Comparison of ENCODE assay signal across 13 cellular contexts in genomic region chr13:44484562-44485164, GRCh38.
DNase-seq lines count a peak whose midpoint lies in the region; ATAC-seq, FAIRE-seq and TF ChIP-seq lines count a peak whose summit lies in the region.
"Had no signal": no experiment of that assay in that cellular context is flagged by ENCODE, and none has a peak within 500 bp of the region (broad histone marks: within the 10 kb centered on the region; RNA-seq: fewer than 3 reads in every experiment).

No MANE protein-coding gene starts in this region.

- H2AFZ ChIP-seq in astrocyte (ENCODE audit: low read depth, low read length): no peak overlapping the region

- no peaks in the 10 kb centered on the region for H3K36me3 Mint-ChIP-seq in activated naive CD4-positive, alpha-beta T cell treated with anti-CD3 and anti-CD28 coated beads, Interleukin-2, amount 10 ng/mL, durations not matched to agents 7 days and 5 days
- H3K36me3 Mint-ChIP-seq in astrocyte (ENCODE audit: low read depth, unreplicated experiment): no peaks in the 10 kb centered on the region

- no peaks in the 10 kb centered on the region for H3K4me1 ChIP-seq in astrocyte (ENCODE audit: insufficient read depth, low read length)

- CTCF ChIA-PET in activated naive CD4-positive, alpha-beta T cell treated with anti-CD3 and anti-CD28 coated beads, Interleukin-2, amount 10 ng/mL, durations not matched to agents 7 days and 5 days (lab: Charles Lee): interaction anchor here (0.6 to 4.5 kb wide), 14 partner anchors 13 to 580 kb away, joined by 3 to 41 read pairs (median 4); no protein-coding TSS in a partner anchor

- H3K9me3 ChIP-seq in astrocyte (ENCODE audit: insufficient read depth, low read depth, low read length): no peaks in the 10 kb centered on the region
- H3K9me3 ChIP-seq: left lung, tibial artery had no signal

- TF ChIP-seq POLR2A in erythroblast (IDR thresholded peaks at IDR 0.05; ENCODE audit: low read length): no peak

- FAIRE-seq in astrocyte (lab: Jason Lieb, UNC): no peak

- H3K4me1 Mint-ChIP-seq in activated naive CD4-positive, alpha-beta T cell treated with anti-CD3 and anti-CD28 coated beads, Interleukin-2, amount 10 ng/mL, durations not matched to agents 7 days and 5 days: peaks cover 14% of the 10 kb centered on the region
- peaks cover 6% of the 10 kb centered on the region for H3K4me1 Mint-ChIP-seq in astrocyte (ENCODE audit: low read depth, unreplicated experiment)
- peaks cover 17% of the 10 kb centered on the region for H3K4me1 Mint-ChIP-seq in stimulated activated naive CD8-positive, alpha-beta T cell treated with anti-CD3 and anti-CD28 coated beads, Interleukin-15, amount 100 ng/mL, for 72 hours

- no peaks in the 10 kb centered on the region for H3K9me3 Mint-ChIP-seq in activated naive CD4-positive, alpha-beta T cell treated with anti-CD3 and anti-CD28 coated beads, Interleukin-2, amount 10 ng/mL, durations not matched to agents 7 days and 5 days
- no peaks in the 10 kb centered on the region for H3K9me3 Mint-ChIP-seq in astrocyte (ENCODE audit: unreplicated experiment)
- no peaks in the 10 kb centered on the region for H3K9me3 Mint-ChIP-seq in stimulated activated naive CD8-positive, alpha-beta T cell treated with anti-CD3 and anti-CD28 coated beads, Interleukin-15, amount 100 ng/mL, for 72 hours

- H3K4me3 Mint-ChIP-seq in activated naive CD4-positive, alpha-beta T cell treated with anti-CD3 and anti-CD28 coated beads, Interleukin-2, amount 10 ng/mL, durations not matched to agents 7 days and 5 days: peak overlapping the region; percentile 29
- H3K4me3 Mint-ChIP-seq in astrocyte (ENCODE audit: unreplicated experiment): no peak overlapping the region
- peak overlapping the region; percentile 56 to 82 for H3K4me3 Mint-ChIP-seq in stimulated activated naive CD8-positive, alpha-beta T cell treated with anti-CD3 and anti-CD28 coated beads, Interleukin-15, amount 100 ng/mL, for 72 hours

- no peak overlapping the region for H3K27ac ChIP-seq in astrocyte (ENCODE audit: low read depth, low read length)
- H3K27ac ChIP-seq: left lung had no signal

- peak overlapping the region; percentile 15 for H3K27ac Mint-ChIP-seq in activated naive CD4-positive, alpha-beta T cell treated with anti-CD3 and anti-CD28 coated beads, Interleukin-2, amount 10 ng/mL, durations not matched to agents 7 days and 5 days
- H3K27ac Mint-ChIP-seq in astrocyte (ENCODE audit: unreplicated experiment): no peak overlapping the region
- H3K27ac Mint-ChIP-seq in stimulated activated naive CD8-positive, alpha-beta T cell treated with anti-CD3 and anti-CD28 coated beads, Interleukin-15, amount 100 ng/mL, for 72 hours: peak overlapping the region; percentile 44 to 93

- H3K4me2 ChIP-seq in astrocyte (ENCODE audit: low read length): no peak overlapping the region

- H3K27me3 Mint-ChIP-seq in activated naive CD4-positive, alpha-beta T cell treated with anti-CD3 and anti-CD28 coated beads, Interleukin-2, amount 10 ng/mL, durations not matched to agents 7 days and 5 days: no peaks in the 10 kb centered on the region
- H3K27me3 Mint-ChIP-seq in astrocyte (ENCODE audit: low read depth, unreplicated experiment): no peaks in the 10 kb centered on the region
- H3K27me3 Mint-ChIP-seq in stimulated activated naive CD8-positive, alpha-beta T cell treated with anti-CD3 and anti-CD28 coated beads, Interleukin-15, amount 100 ng/mL, for 72 hours: no peaks in the 10 kb centered on the region

- H3K27me3 ChIP-seq in astrocyte (ENCODE audit: insufficient read depth, low read length): no peaks in the 10 kb centered on the region
- H3K27me3 ChIP-seq: left lung, tibial artery had no signal

- no peak for TF ChIP-seq CTCF in astrocyte (IDR thresholded peaks at IDR 0.05; ENCODE audit: insufficient read depth, low read depth, low read length)

- H3K9ac ChIP-seq in astrocyte (ENCODE audit: low read length): peak overlapping the region; percentile 11

- ATAC-seq in HG03342 (IDR thresholded peaks at IDR 0.05; ENCODE audit: unreplicated experiment): peak; percentile 57
- ATAC-seq in stimulated activated naive CD8-positive, alpha-beta T cell treated with anti-CD3 and anti-CD28 coated beads, Interleukin-15, amount 100 ng/mL, for 72 hours: no peak
- ATAC-seq: left lung had no signal

- no peak overlapping the region for H3K4me3 ChIP-seq in astrocyte (ENCODE audit: insufficient read depth, low read depth, low read length)
- H3K4me3 ChIP-seq: left lung, tibial artery had no signal

- peaks cover 15% of the 10 kb centered on the region for H4K20me1 ChIP-seq in astrocyte (ENCODE audit: insufficient read depth, low read length)

- DNase-seq in activated naive CD4-positive, alpha-beta T cell treated with anti-CD3 and anti-CD28 coated beads, Interleukin-2, amount 10 ng/mL, durations not matched to agents 7 days and 5 days: no peak
- no peak for DNase-seq in activated naive CD4-positive, alpha-beta T cell treated with anti-CD3 and anti-CD28 coated beads, Interleukin-2, amount 50 U/mL, for 16 hours
- DNase-seq in astrocyte (ENCODE audit: low read depth) (no peak), foreskin melanocyte (no peak), HT-29 (ENCODE audit: low spot score) (no peak), erythroblast (lab: John Stamatoyannopoulos, UW) (no peak)
- no peak for DNase-seq in stimulated activated naive CD8-positive, alpha-beta T cell treated with anti-CD3 and anti-CD28 coated beads, Interleukin-15, amount 100 ng/mL, for 72 hours
- DNase-seq: foreskin fibroblast, Karpas-422, left lung, NCI-H345, tibial artery had no signal

- H3K79me2 ChIP-seq in astrocyte (ENCODE audit: insufficient read depth, low read length): peaks cover 25% of the 10 kb centered on the region

- peaks cover 2% of the 10 kb centered on the region for H3K36me3 ChIP-seq in astrocyte (ENCODE audit: insufficient read depth, low read length)
- H3K36me3 ChIP-seq: left lung, tibial artery had no signal
